11 cellular contexts compared by ENCODE assay signal in the genomic region with DNA sequence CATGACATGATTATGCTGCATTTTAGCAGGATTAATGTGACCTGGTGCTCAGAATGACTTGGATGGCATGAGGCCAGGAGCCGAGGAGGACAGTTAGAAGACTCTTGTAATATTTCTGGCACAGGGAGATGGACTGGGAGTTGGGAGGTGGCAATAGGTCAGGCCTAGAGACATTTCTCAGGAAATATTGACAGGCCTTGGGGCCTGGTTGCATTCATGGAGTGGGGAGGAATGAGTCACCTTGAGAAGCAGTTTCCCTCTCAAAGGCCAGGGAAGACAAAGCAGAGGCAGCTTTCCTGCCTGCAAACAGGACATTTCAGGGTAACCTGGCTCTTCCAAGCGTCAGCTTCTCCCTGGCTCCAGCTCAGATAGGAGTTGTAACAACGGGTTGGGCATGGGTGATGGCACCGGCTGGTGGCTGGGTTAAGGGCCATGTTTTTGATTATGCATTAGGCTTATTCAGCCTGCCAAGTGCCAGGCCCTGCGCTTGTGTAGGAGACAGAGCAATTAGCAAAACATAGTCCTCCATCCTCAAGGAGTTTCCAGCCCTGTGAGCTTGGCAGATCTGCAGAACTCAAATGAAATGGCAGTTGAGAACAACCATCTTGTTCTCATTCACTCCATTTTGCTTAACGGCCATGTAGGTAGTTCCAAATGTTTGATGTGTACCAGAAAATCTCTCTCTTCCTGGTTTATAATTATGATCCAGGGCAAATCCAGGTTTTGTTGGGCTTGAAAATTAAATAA. TPM values are rescaled to one million over a fixed set of nuclear protein-coding genes. Genes with fewer than 3 reads are reported as not detected.
A peak's percentile ranks its signal among the peaks of the same experiment; 100 is the strongest.
DNase-seq lines count a peak whose midpoint lies in the region; ATAC-seq and TF ChIP-seq lines count a peak whose summit lies in the region.
"Had no signal": no experiment of that assay in that cellular context is flagged by ENCODE, and none has a peak within 500 bp of the region (broad histone marks: within the 10 kb centered on the region; RNA-seq: fewer than 3 reads in every experiment).

No MANE protein-coding gene starts in this region.

- DNase-seq in AG20443 (ENCODE audit: low spot score) = peak; percentile 61
- DNase-seq in HS-5 (ENCODE audit: low read depth) = peak; percentile 58
- peak; percentile 42 for DNase-seq in astrocyte of the hippocampus (ENCODE audit: low read depth, low spot score)
- DNase-seq in mesothelial cell of epicardium (ENCODE audit: low spot score in 2 of 2, unreplicated experiment in 2 of 2) = no peak
- no peak for DNase-seq in DMS153 (lab: John Stamatoyannopoulos, UW)
- no peak for DNase-seq in COLO668 (lab: John Stamatoyannopoulos, UW; ENCODE audit: unreplicated experiment)
- DNase-seq in effector memory CD8-positive, alpha-beta T cell = no peak
- DNase-seq: cortex of kidney, NCI-H345 had no signal

- ATAC-seq in effector memory CD8-positive, alpha-beta T cell (replicated peaks) = no peak
- ATAC-seq in HG03175 (IDR thresholded peaks at IDR 0.05; ENCODE audit: unreplicated experiment) = no peak
- ATAC-seq: activated CD4-positive, CD25-positive, alpha-beta regulatory T cell treated with anti-CD3 and anti-CD28 coated beads, Interleukin-2, amount 50 U/mL, for 24 hours had no signal

- H3K9me3 Mint-ChIP-seq in mesothelial cell of epicardium = no peaks in the 10 kb centered on the region
- H3K9me3 Mint-ChIP-seq in effector memory CD8-positive, alpha-beta T cell = no peaks in the 10 kb centered on the region

- no peak overlapping the region for H3K4me3 Mint-ChIP-seq in mesothelial cell of epicardium
- H3K4me3 Mint-ChIP-seq in effector memory CD8-positive, alpha-beta T cell = no peak overlapping the region

- TF ChIP-seq CTCF in mesothelial cell of epicardium (IDR thresholded peaks at IDR 0.05; ENCODE audit: unreplicated experiment) = no peak

- no peaks in the 10 kb centered on the region for H3K36me3 Mint-ChIP-seq in mesothelial cell of epicardium
- peaks cover 6% of the 10 kb centered on the region for H3K36me3 Mint-ChIP-seq in effector memory CD8-positive, alpha-beta T cell (ENCODE audit: insufficient read depth)

- peaks cover 37% of the 10 kb centered on the region for H3K4me1 Mint-ChIP-seq in mesothelial cell of epicardium
- peaks cover 24 to 27% of the 10 kb centered on the region in 2 donors for H3K4me1 Mint-ChIP-seq in effector memory CD8-positive, alpha-beta T cell (ENCODE audit: low read depth in 2 of 2)

- H3K27me3 Mint-ChIP-seq in mesothelial cell of epicardium (ENCODE audit: low read depth) = no peaks in the 10 kb centered on the region
- H3K27me3 Mint-ChIP-seq in effector memory CD8-positive, alpha-beta T cell = no peaks in the 10 kb centered on the region

- H3K27ac Mint-ChIP-seq in mesothelial cell of epicardium = peak overlapping the region; percentile 35
- H3K27ac Mint-ChIP-seq in effector memory CD8-positive, alpha-beta T cell = no peak overlapping the region

RNA-seq across cellular contexts. Expression of gene HK1, which starts 38.2 kb away (rescaled TPM):
- 61.8 to 68.7 TPM (median 65.6 TPM) in 3 replicates for total RNA-seq in mesothelial cell of epicardium

Comparison
In these comparisons a context has a peak if more than half of its experiments do, and no peak if none do; other contexts are left out.
1. DNase-seq: peak in AG20443 (single experiment), HS-5 (single experiment) and astrocyte of the hippocampus (single experiment); none in mesothelial cell of epicardium (0 of 2), DMS153 (single experiment), COLO668 (single experiment) and effector memory CD8-positive, alpha-beta T cell (0 of 3).